20 cellular contexts compared by ENCODE assay signal in genomic region chr7:158275711-158276413, GRCh38.
A peak's percentile ranks its signal among the peaks of the same experiment; 100 is the strongest.
DNase-seq lines count a peak whose midpoint lies in the region; ATAC-seq, FAIRE-seq and TF ChIP-seq lines count a peak whose summit lies in the region.
"Had no signal": no experiment of that assay in that cellular context is flagged by ENCODE, and none has a peak within 500 bp of the region (broad histone marks: within the 10 kb centered on the region; RNA-seq: fewer than 3 reads in every experiment).

No MANE protein-coding gene starts in this region.

- H3K23me2 ChIP-seq in H1 (ENCODE audit: low read depth, low read length) = no peaks in the 10 kb centered on the region

- intact Hi-C loops in Right ventricle myocardium inferior (cut with DNase I) = no loop called here
- intact Hi-C loops in left ventricle myocardium inferior (cut with micrococcal nuclease) = no loop called here

- H3K4me3 ChIP-seq in left ventricle myocardium inferior (no peak overlapping the region), H1 (ENCODE audit: extremely low read depth in 1 of 4, insufficient read depth in 2 of 4, low read depth in 3 of 4, low read length in 4 of 4) (no peak overlapping the region), osteoblast (ENCODE audit: insufficient read depth, low read length) (no peak overlapping the region)
- H3K4me3 ChIP-seq: Peyer's patch had no signal

- H3K9me3 Mint-ChIP-seq in type B pancreatic cell = no peaks in the 10 kb centered on the region
- H3K9me3 Mint-ChIP-seq: CD4-positive, CD25-positive, alpha-beta regulatory T cell had no signal

- H3K79me2 ChIP-seq in H1 (ENCODE audit: control insufficient read depth in 1 of 2, insufficient read depth in 2 of 2, low read length in 2 of 2) = no peaks in the 10 kb centered on the region
- H3K79me2 ChIP-seq in osteoblast (ENCODE audit: insufficient read depth, low read length) = no peaks in the 10 kb centered on the region

- no peak for TF ChIP-seq POLR2A in H1 (IDR thresholded peaks at IDR 0.05; ENCODE audit: control extremely low read depth in 1 of 2, low read depth in 2 of 2, low read length in 2 of 2)

- no peak overlapping the region for H3K4ac ChIP-seq in H1 (replicated peaks; ENCODE audit: insufficient read length, low read depth, low read length)

- no peak overlapping the region for H3K23ac ChIP-seq in H1 (ENCODE audit: insufficient read length)

- H3K4me1 Mint-ChIP-seq in type B pancreatic cell (ENCODE audit: unreplicated experiment) = no peaks in the 10 kb centered on the region
- H3K4me1 Mint-ChIP-seq: B cell; CD4-positive, CD25-positive, alpha-beta regulatory T cell had no signal

- 91% methylated on average over 11 of the region's 22 CpGs; no CpG with 5 or more reads in 1 of the 2 experiments for WGBS in H1 (ENCODE audit: extremely low coverage in 1 of 2, insufficient coverage in 1 of 2, insufficient read length in 1 of 2, insufficient replicate concordance in 2 of 2, low coverage in 1 of 2, low lambda C conversion rate in 2 of 2, missing lambda C conversion rate in 1 of 2), 2 experiments

- H3K9me3 ChIP-seq in left ventricle myocardium inferior (replicated peaks) (no peaks in the 10 kb centered on the region), H1 (ENCODE audit: insufficient read depth in 2 of 2, low read depth in 1 of 2, low read length in 1 of 2) (peaks cover 8 to 69% of the 10 kb centered on the region in 2 experiments; a peak in 3 of 4 replicates), osteoblast (ENCODE audit: low read depth, low read length) (no peaks in the 10 kb centered on the region)
- H3K9me3 ChIP-seq: Peyer's patch had no signal

- no peak overlapping the region for H2AK5ac ChIP-seq in H1 (ENCODE audit: low read depth, low read length)

- H3K36me3 Mint-ChIP-seq in type B pancreatic cell = no peaks in the 10 kb centered on the region
- H3K36me3 Mint-ChIP-seq: CD4-positive, CD25-positive, alpha-beta regulatory T cell had no signal

- TF ChIP-seq EP300 in H1 (IDR thresholded peaks at IDR 0.05; ENCODE audit: borderline replicate concordance in 1 of 2, low read depth in 2 of 2, low read length in 2 of 2) = no peak

- no peak overlapping the region for H3K14ac ChIP-seq in H1 (ENCODE audit: insufficient read length)

- H3K27ac Mint-ChIP-seq in type B pancreatic cell = no peak overlapping the region
- H3K27ac Mint-ChIP-seq: B cell; CD4-positive, CD25-positive, alpha-beta regulatory T cell had no signal

- no peak overlapping the region for H2BK15ac ChIP-seq in H1 (ENCODE audit: low read length)

- H4K8ac ChIP-seq in H1 (ENCODE audit: extremely low read depth, insufficient read depth, low read length) = no peak overlapping the region

- H3K4me2 ChIP-seq in H1 (ENCODE audit: insufficient read depth in 1 of 2, low read depth in 2 of 2, low read length in 2 of 2) = no peak overlapping the region
- H3K4me2 ChIP-seq in osteoblast (ENCODE audit: insufficient read depth, low read length) = no peak overlapping the region

- H3K79me1 ChIP-seq in H1 (ENCODE audit: low read depth, low read length) = no peaks in the 10 kb centered on the region

- H3K18ac ChIP-seq in H1 (ENCODE audit: extremely low read depth, low read length) = no peak overlapping the region

- FAIRE-seq in H1 (lab: Jason Lieb, UNC) = no peak

- TF ChIP-seq RAD21 in H1 (IDR thresholded peaks at IDR 0.05 in 1 of 2, conservative IDR thresholded peaks at IDR 0.05 in 1 of 2; ENCODE audit: low read depth in 2 of 2, low read length in 2 of 2) = no peak

- no peaks in the 10 kb centered on the region for H4K20me1 ChIP-seq in H1 (replicated peaks in 1 of 2; ENCODE audit: control insufficient read depth in 1 of 2, insufficient read depth in 2 of 2, low read length in 2 of 2)
- no peaks in the 10 kb centered on the region for H4K20me1 ChIP-seq in osteoblast (ENCODE audit: insufficient read depth, low read length)

- H3K36me3 ChIP-seq in left ventricle myocardium inferior (no peaks in the 10 kb centered on the region), H1 (ENCODE audit: control insufficient read depth in 2 of 4, insufficient read depth in 4 of 4, low read length in 3 of 4) (no peaks in the 10 kb centered on the region), osteoblast (ENCODE audit: insufficient read depth, low read length) (no peaks in the 10 kb centered on the region)
- H3K36me3 ChIP-seq: Peyer's patch had no signal

- no peak overlapping the region for H2BK12ac ChIP-seq in H1 (ENCODE audit: low read depth, low read length)

- H2AFZ ChIP-seq in H1 (ENCODE audit: low read length) (no peak overlapping the region), osteoblast (ENCODE audit: low read length) (no peak overlapping the region)

- no peak overlapping the region for H2BK20ac ChIP-seq in H1 (ENCODE audit: low read length)

- H3K4me1 ChIP-seq in left ventricle myocardium inferior (no peaks in the 10 kb centered on the region), H1 (replicated peaks in 1 of 4; ENCODE audit: control insufficient read depth in 3 of 4, insufficient read depth in 4 of 4, low read length in 3 of 4) (peaks cover 0 to 8% (median 0%) of the 10 kb centered on the region in 4 experiments; a peak in 4 of 7 replicates), osteoblast (ENCODE audit: insufficient read depth, low read length) (no peaks in the 10 kb centered on the region)
- H3K4me1 ChIP-seq: Peyer's patch had no signal

- H4K91ac ChIP-seq in H1 (replicated peaks; ENCODE audit: insufficient read length, low read length) = peak overlapping the region; percentile 13

- DNase-seq in Right ventricle myocardium inferior (ENCODE audit: missing footprints) (peak; percentile 57), left ventricle myocardium inferior (no peak), H1 (ENCODE audit: low read depth in 1 of 2, low spot score in 2 of 2) (no peak), osteoblast (ENCODE audit: insufficient read length, low spot score, missing footprints) (peak; percentile 38), type B pancreatic cell (ENCODE audit: extremely low spot score, unreplicated experiment) (peak; percentile 55), pons (ENCODE audit: low spot score) (no peak), SIG-M5 (lab: John Stamatoyannopoulos, UW) (no peak)
- DNase-seq: CD4-positive, CD25-positive, alpha-beta regulatory T cell; COR-L47; DMS 273 treated with DMSO at 0.1 percent for 48 hours; GDM1; NCI-H1105; NCI-H1694; NCI-H2081 treated with DMSO at 0.1 percent for 48 hours; NCI-H446 treated with DMSO at 0.1 percent for 48 hours; SHP77 had no signal

- POLR2A ChIA-PET in H1 (lab: Charles Lee; ENCODE audit: partially characterized antibody) = interaction anchor here (0.6 kb wide), 1 partner anchor 348 kb away, joined by 3 read pairs; no protein-coding TSS in a partner anchor

- no peak overlapping the region for H3K4me3 Mint-ChIP-seq in type B pancreatic cell
- H3K4me3 Mint-ChIP-seq: B cell; CD4-positive, CD25-positive, alpha-beta regulatory T cell had no signal

- no peak overlapping the region for H3K9ac ChIP-seq in H1 (replicated peaks in 1 of 4; ENCODE audit: extremely low read depth in 1 of 4, low read depth in 3 of 4, low read length in 3 of 4)

- no peak overlapping the region for H3K56ac ChIP-seq in H1 (replicated peaks; ENCODE audit: insufficient read length, low read depth, low read length)

- CTCF ChIA-PET in H1 (lab: Charles Lee; ENCODE audit: partially characterized antibody) = interaction anchor here (1.0 kb wide), 1 partner anchor 76 kb away, joined by 4 read pairs; no protein-coding TSS in a partner anchor

- no peaks in the 10 kb centered on the region for H3K27me3 Mint-ChIP-seq in type B pancreatic cell
- H3K27me3 Mint-ChIP-seq: B cell; CD4-positive, CD25-positive, alpha-beta regulatory T cell had no signal

- H3K27ac ChIP-seq in left ventricle myocardium inferior (replicated peaks) (no peak overlapping the region), H1 (ENCODE audit: low read depth, low read length) (no peak overlapping the region), osteoblast (ENCODE audit: low read depth, low read length) (no peak overlapping the region)
- H3K27ac ChIP-seq: Peyer's patch had no signal

- no peak overlapping the region for H4K5ac ChIP-seq in H1 (ENCODE audit: insufficient read length, low read depth, low read length)

- ATAC-seq in Right ventricle myocardium inferior (no peak), GM19452 (IDR thresholded peaks at IDR 0.05; ENCODE audit: unreplicated experiment) (no peak)
- ATAC-seq: HCT116 had no signal

- peaks cover 22% of the 10 kb centered on the region for H3K27me3 ChIP-seq in left ventricle myocardium inferior (ENCODE audit: low read depth)
- no peaks in the 10 kb centered on the region for H3K27me3 ChIP-seq in H1 (replicated peaks in 1 of 4; ENCODE audit: control insufficient read depth in 3 of 4, extremely low read depth in 1 of 4, insufficient read depth in 3 of 4, low read length in 3 of 4)
- no peaks in the 10 kb centered on the region for H3K27me3 ChIP-seq in osteoblast (ENCODE audit: insufficient read depth, low read length)
- H3K27me3 ChIP-seq: Peyer's patch had no signal

- H2BK120ac ChIP-seq in H1 (replicated peaks; ENCODE audit: low read depth, low read length) = no peak overlapping the region

- no peak overlapping the region for H2BK5ac ChIP-seq in H1 (ENCODE audit: low read depth, low read length)

- TF ChIP-seq CTCF in left ventricle myocardium inferior (IDR thresholded peaks at IDR 0.05; ENCODE audit: borderline replicate concordance) (no peak), H1 (IDR thresholded peaks at IDR 0.05; ENCODE audit: control extremely low read depth in 1 of 3, insufficient read depth in 1 of 3, low read depth in 1 of 3, low read length in 3 of 3) (no peak), osteoblast (IDR thresholded peaks at IDR 0.05; ENCODE audit: extremely low read depth, low read depth, low read length) (no peak), type B pancreatic cell (conservative IDR thresholded peaks at IDR 0.05) (no peak)

TF ChIP-seq in H1, 55 proteins besides CTCF, POLR2A, EP300 and RAD21:
- TF ChIP-seq TEAD4 (IDR thresholded peaks at IDR 0.05; ENCODE audit: low read depth, low read length) = no peak
- TF ChIP-seq RFX5 (IDR thresholded peaks at IDR 0.05; ENCODE audit: borderline replicate concordance, low read depth, low read length) = no peak
- no peak for TF ChIP-seq YY1 (IDR thresholded peaks at IDR 0.05; ENCODE audit: low read depth, low read length)
- TF ChIP-seq EZH2 (IDR thresholded peaks at IDR 0.05; ENCODE audit: low read depth, low read length, severe bottlenecking) = no peak
- TF ChIP-seq CTBP2 (IDR thresholded peaks at IDR 0.05; ENCODE audit: borderline replicate concordance, insufficient read depth, insufficient read length, low read length) = no peak
- no peak for TF ChIP-seq EGR1 (IDR thresholded peaks at IDR 0.05; ENCODE audit: borderline replicate concordance, low read depth, low read length)
- TF ChIP-seq RXRA (IDR thresholded peaks at IDR 0.05; ENCODE audit: insufficient read depth, low read depth, low read length) = no peak
- no peak for TF ChIP-seq BCL11A (IDR thresholded peaks at IDR 0.05; ENCODE audit: low read depth in 2 of 2, low read length in 2 of 2)
- TF ChIP-seq BRCA1 (IDR thresholded peaks at IDR 0.05; ENCODE audit: low read depth, low read length) = no peak
TF ChIP-seq in H1: peak in this region for 0.

Comparison
In these comparisons a context has a peak if more than half of its experiments do, and no peak if none do; other contexts are left out.
1. DNase-seq: peak in Right ventricle myocardium inferior (single experiment), osteoblast (single experiment) and type B pancreatic cell (single experiment); none in left ventricle myocardium inferior (single experiment), H1 (0 of 2), pons (single experiment) and SIG-M5 (single experiment).